30 cellular contexts compared by ENCODE assay signal in genomic region chr16:24683847-24684493, GRCh38.
"Had no signal": no experiment of that assay in that cellular context is flagged by ENCODE, and none has a peak within 500 bp of the region (broad histone marks: within the 10 kb centered on the region; RNA-seq: fewer than 3 reads in every experiment).

No MANE protein-coding gene starts in this region.

- H3K9me3 Mint-ChIP-seq: natural killer cell; T-helper 2 cell treated with Interferon-gamma antibody and Interleukin-4, amounts not matched to agents 5 μg/mL and 100 μg/mL, for 36 hours had no signal

- H3K9me3 ChIP-seq: body of pancreas, esophagus muscularis mucosa, left lung, lower lobe of right lung, ovary, stomach, thyroid gland, upper lobe of right lung had no signal

- ATAC-seq: activated CD4-positive, alpha-beta T cell treated with anti-CD3 and anti-CD28 coated beads for 36 hours; activated CD8-positive, alpha-beta memory T cell treated with anti-CD3 and anti-CD28 coated beads, Interleukin-2, amount 10 ng/mL, durations not matched to agents 7 days and 5 days; activated CD8-positive, alpha-beta T cell treated with anti-CD3 and anti-CD28 coated beads, Interleukin-2, amount 10 ng/mL, durations not matched to agents 7 days and 5 days; body of pancreas; foreskin keratinocyte; left lung; lower lobe of right lung; natural killer cell; sciatic nerve; stimulated activated naive B cell treated with anti-CD40 and anti-IgM and Interleukin-4, amounts not matched to agents 10 μg/mL and 1 μg/mL and 100 μg/mL, for 72 hours; upper lobe of right lung had no signal

- H3K4me3 ChIP-seq: body of pancreas, esophagus muscularis mucosa, left lung, lower lobe of right lung, ovary, skin epidermis, stomach, thyroid gland, upper lobe of right lung had no signal

- H3K27ac ChIP-seq: body of pancreas, foreskin keratinocyte, left lung, lower lobe of right lung, ovary, skin epidermis, thyroid gland, upper lobe of right lung had no signal

- H3K27me3 Mint-ChIP-seq: activated CD8-positive, alpha-beta memory T cell treated with anti-CD3 and anti-CD28 coated beads, Interleukin-2, amount 10 ng/mL, durations not matched to agents 7 days and 5 days; progenitor cell of endocrine pancreas had no signal

- H3K27ac Mint-ChIP-seq: activated CD4-positive, alpha-beta T cell treated with anti-CD3 and anti-CD28 coated beads for 36 hours; activated CD8-positive, alpha-beta memory T cell treated with anti-CD3 and anti-CD28 coated beads, Interleukin-2, amount 10 ng/mL, durations not matched to agents 7 days and 5 days; activated CD8-positive, alpha-beta T cell treated with anti-CD3 and anti-CD28 coated beads, Interleukin-2, amount 10 ng/mL, durations not matched to agents 7 days and 5 days; activated naive CD8-positive, alpha-beta T cell; natural killer cell; stimulated activated naive B cell treated with anti-CD40 and anti-IgM and Interleukin-4, amounts not matched to agents 10 μg/mL and 1 μg/mL and 100 μg/mL, for 72 hours; T-helper 2 cell treated with Interferon-gamma antibody and Interleukin-4, amounts not matched to agents 5 μg/mL and 100 μg/mL, for 36 hours had no signal

- DNase-seq: activated CD4-positive, alpha-beta T cell treated with anti-CD3 and anti-CD28 coated beads for 36 hours; activated CD4-positive, CD25-positive, alpha-beta regulatory T cell; activated CD8-positive, alpha-beta memory T cell treated with anti-CD3 and anti-CD28 coated beads, Interleukin-2, amount 10 ng/mL, durations not matched to agents 7 days and 5 days; activated CD8-positive, alpha-beta T cell treated with anti-CD3 and anti-CD28 coated beads, Interleukin-2, amount 10 ng/mL, durations not matched to agents 7 days and 5 days; activated naive CD4-positive, alpha-beta T cell; activated T-cell treated with anti-CD3 and anti-CD28 coated beads, Interleukin-2, amount 50 U/mL, for 48 hours; anterior cingulate cortex; body of pancreas; cerebellar nuclear complex; cortex of kidney; foreskin keratinocyte; left lung; lower lobe of right lung; mesendoderm; natural killer cell; ovary; stimulated activated CD4-positive, alpha-beta T cell treated with anti-CD3 and anti-CD28 coated beads, Interleukin-12 subunit alpha, Interleukin-12 subunit beta, amount 100 ng/mL, for 4 hours; stimulated activated CD4-positive, alpha-beta T cell treated with anti-CD3 and anti-CD28 coated beads, Interleukin-4, amount 100 ng/mL, for 4 hours; stimulated activated naive B cell treated with anti-CD40 and anti-IgM and Interleukin-4, amounts not matched to agents 10 μg/mL and 1 μg/mL and 100 μg/mL, for 72 hours; stomach; T-helper 1 cell; thyroid gland; upper lobe of right lung had no signal

- H3K27me3 ChIP-seq: body of pancreas, esophagus muscularis mucosa, foreskin keratinocyte, left lung, ovary, stomach, thyroid gland, upper lobe of right lung had no signal

- H3K4me1 ChIP-seq: lower lobe of right lung, upper lobe of right lung had no signal

- H3K4me1 Mint-ChIP-seq: activated CD8-positive, alpha-beta memory T cell treated with anti-CD3 and anti-CD28 coated beads, Interleukin-2, amount 10 ng/mL, durations not matched to agents 7 days and 5 days; natural killer cell had no signal

- H3K4me3 Mint-ChIP-seq: activated CD4-positive, alpha-beta T cell treated with anti-CD3 and anti-CD28 coated beads for 36 hours; activated CD8-positive, alpha-beta memory T cell treated with anti-CD3 and anti-CD28 coated beads, Interleukin-2, amount 10 ng/mL, durations not matched to agents 7 days and 5 days; activated CD8-positive, alpha-beta T cell treated with anti-CD3 and anti-CD28 coated beads, Interleukin-2, amount 10 ng/mL, durations not matched to agents 7 days and 5 days; activated naive CD8-positive, alpha-beta T cell; natural killer cell; stimulated activated naive B cell treated with anti-CD40 and anti-IgM and Interleukin-4, amounts not matched to agents 10 μg/mL and 1 μg/mL and 100 μg/mL, for 72 hours; T-helper 2 cell treated with Interferon-gamma antibody and Interleukin-4, amounts not matched to agents 5 μg/mL and 100 μg/mL, for 36 hours had no signal

- FAIRE-seq: islet of Langerhans had no signal

- H3K36me3 Mint-ChIP-seq: activated CD8-positive, alpha-beta memory T cell treated with anti-CD3 and anti-CD28 coated beads, Interleukin-2, amount 10 ng/mL, durations not matched to agents 7 days and 5 days; activated naive CD8-positive, alpha-beta T cell; natural killer cell had no signal

- H3K36me3 ChIP-seq: esophagus muscularis mucosa, left lung, lower lobe of right lung, ovary, stomach, thyroid gland, upper lobe of right lung had no signal
